ENCODE assay signal across 2 cellular contexts in genomic region chr6:36788768-36789167, GRCh38.
TF ChIP-seq lines count a peak whose summit lies in the region.

No MANE protein-coding gene starts in this region.

TF ChIP-seq in GM23338, 12 proteins besides CTCF, POLR2A, EP300 and RAD21:
- TF ChIP-seq EZH2 (IDR thresholded peaks at IDR 0.05; ENCODE audit: low read depth, unreplicated experiment) = no peak
- TF ChIP-seq ZNF114 (CRISPR knock-in tag; IDR thresholded peaks at IDR 0.05) = no peak
- TF ChIP-seq REST (IDR thresholded peaks at IDR 0.05; ENCODE audit: unreplicated experiment) = no peak
- no peak for TF ChIP-seq CREB1 (CRISPR knock-in tag; IDR thresholded peaks at IDR 0.05; ENCODE audit: low read depth)

TF ChIP-seq in HepG2, 621 proteins besides CTCF, POLR2A, EP300 and RAD21:
- no peak for TF ChIP-seq EED (CRISPR knock-in tag; IDR thresholded peaks at IDR 0.05)
- no peak for TF ChIP-seq SP5 (CRISPR knock-in tag; IDR thresholded peaks at IDR 0.05; ENCODE audit: borderline replicate concordance, low read depth)
- no peak for TF ChIP-seq RBAK (CRISPR knock-in tag; IDR thresholded peaks at IDR 0.05)
- TF ChIP-seq CREB1 (IDR thresholded peaks at IDR 0.05) = peak; percentile 49
- TF ChIP-seq CREB1 (CRISPR knock-in tag; IDR thresholded peaks at IDR 0.05) = no peak
- TF ChIP-seq NFIC (IDR thresholded peaks at IDR 0.05; ENCODE audit: low read length) = no peak
- no peak for TF ChIP-seq SMYD3 (CRISPR knock-in tag; IDR thresholded peaks at IDR 0.05)
